ENCODE assay signal across 22 cellular contexts in genomic region chr2:188805229-188805628, GRCh38.
"Had no signal": no experiment of that assay in that cellular context is flagged by ENCODE, and none has a peak within 500 bp of the region (broad histone marks: within the 10 kb centered on the region; RNA-seq: fewer than 3 reads in every experiment).

No MANE protein-coding gene starts in this region.

- DNase-seq: hypothalamus; immature natural killer cell; kidney; left ventricle myocardium inferior; mesendoderm; naive thymus-derived CD8-positive, alpha-beta T cell; ovary; spleen; stimulated activated CD4-positive, alpha-beta T cell treated with anti-CD3 and anti-CD28 coated beads, Interleukin-4, amount 100 ng/mL, for 24 hours; stimulated activated naive CD4-positive, alpha-beta T cell; tibial artery; trophoblast cell; upper lobe of right lung had no signal

- ATAC-seq: naive thymus-derived CD8-positive, alpha-beta T cell; sciatic nerve; stimulated activated effector memory CD8-positive, alpha-beta T cell treated with anti-CD3 and anti-CD28 coated beads, Interleukin-12 subunit alpha, Interleukin-12 subunit beta, amount 100 ng/mL, for 72 hours; upper lobe of right lung had no signal

- FAIRE-seq: islet of Langerhans, urothelium cell line had no signal

- H3K4me1 ChIP-seq: left ventricle myocardium inferior, right atrium auricular region, spleen, suprapubic skin, tibial artery, upper lobe of right lung had no signal

- H3K9me3 ChIP-seq: upper lobe of right lung had no signal

- H3K27ac ChIP-seq: left ventricle myocardium inferior, ovary, right atrium auricular region, skin epidermis, spleen, suprapubic skin, thoracic aorta, tibial artery, upper lobe of right lung had no signal

- H3K36me3 ChIP-seq: left ventricle myocardium inferior, ovary, right atrium auricular region, spleen, suprapubic skin, thoracic aorta, tibial artery, upper lobe of right lung had no signal

- H3K4me3 ChIP-seq: left ventricle myocardium inferior, lung, ovary, right atrium auricular region, skin epidermis, spleen, suprapubic skin, thoracic aorta, tibial artery, upper lobe of right lung had no signal

- H3K27me3 ChIP-seq: ovary, right atrium auricular region, spleen, suprapubic skin, tibial artery, upper lobe of right lung had no signal
